ENCODE assay signal across 8 cellular contexts in the genomic region with DNA sequence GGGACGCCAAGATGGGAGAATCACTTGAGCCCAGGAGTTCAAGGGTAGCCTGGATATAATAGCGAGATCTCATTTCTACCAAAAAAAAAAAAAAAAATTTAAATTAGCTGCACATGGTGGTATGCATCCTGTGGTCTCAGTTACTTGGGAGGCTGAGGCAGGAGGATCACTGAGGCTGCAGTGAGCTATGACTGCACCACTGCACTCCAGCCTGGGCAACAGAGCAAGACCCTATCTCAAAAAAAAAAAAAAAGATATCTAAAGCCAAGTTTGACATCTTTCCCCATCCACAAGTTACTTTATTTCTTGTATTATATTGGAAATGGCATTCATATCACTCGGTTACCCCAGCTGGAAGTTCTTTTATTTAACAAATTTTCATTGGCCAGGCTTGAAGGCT.
"Had no signal": no experiment of that assay in that cellular context is flagged by ENCODE, and none has a peak within 500 bp of the region (broad histone marks: within the 10 kb centered on the region; RNA-seq: fewer than 3 reads in every experiment).

No MANE protein-coding gene starts in this region.

- DNase-seq: H9, HCEC 1CT, HFFc6, IMR-90 had no signal

- ATAC-seq: GM23338 had no signal

- H3K4me3 ChIP-seq: GM23338 had no signal

- H3K27ac Mint-ChIP-seq: GM23338, H9, HFFc6 had no signal

- H3K9me3 Mint-ChIP-seq: GM23338, H9, HFFc6 had no signal

- H2AFZ ChIP-seq: GM23338 had no signal

- H3K4me2 ChIP-seq: GM23338 had no signal

- FAIRE-seq: H1, H54, HTR-8/SVneo had no signal

- H3K4me3 Mint-ChIP-seq: GM23338, H9, HFFc6 had no signal
